ENCODE assay signal across 13 cellular contexts in the genomic region with DNA sequence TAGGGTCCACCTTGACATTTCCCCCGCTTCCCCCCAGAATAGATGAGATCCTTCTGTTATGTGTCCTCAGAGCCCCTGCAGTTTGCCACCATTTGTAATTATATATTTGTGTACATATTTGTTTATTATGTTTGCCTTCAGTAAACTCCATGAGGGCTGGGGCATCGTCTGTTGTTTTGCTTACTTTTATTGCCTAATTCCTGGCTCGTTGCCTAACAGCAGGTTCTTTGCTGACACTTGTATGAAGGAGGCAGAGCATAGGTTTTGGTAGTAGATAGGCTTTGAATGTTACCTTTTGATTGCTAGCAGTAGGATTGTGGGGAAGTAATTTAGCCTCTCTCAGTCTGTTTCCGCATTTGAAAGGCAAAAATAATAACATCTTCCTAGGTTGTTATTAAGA. TPM values are rescaled to one million over a fixed set of nuclear protein-coding genes. Genes with fewer than 3 reads are reported as not detected.
A peak's percentile ranks its signal among the peaks of the same experiment; 100 is the strongest.
DNase-seq lines count a peak whose midpoint lies in the region; ATAC-seq, FAIRE-seq and TF ChIP-seq lines count a peak whose summit lies in the region.
"Had no signal": no experiment of that assay in that cellular context is flagged by ENCODE, and none has a peak within 500 bp of the region (broad histone marks: within the 10 kb centered on the region; RNA-seq: fewer than 3 reads in every experiment).

No MANE protein-coding gene starts in this region.

- DNase-seq in DMS79 (lab: John Stamatoyannopoulos, UW), result peak; percentile 66
- DNase-seq in NCI-H1417 (lab: John Stamatoyannopoulos, UW), result peak in 2 of 3 experiments; percentile 50 to 83
- peak; percentile 17 for DNase-seq in OCI-M1 (lab: John Stamatoyannopoulos, UW)
- peak; percentile 53 for DNase-seq in HepG2 (ENCODE audit: low spot score)
- no peak for DNase-seq in iPS-NIHi7 (ENCODE audit: extremely low spot score)
- DNase-seq in vagina (ENCODE audit: extremely low spot score in 2 of 2), result no peak
- no peak for DNase-seq in NCI-H187 treated with DMSO at 0.1 percent for 48 hours (lab: John Stamatoyannopoulos, UW)
- DNase-seq: activated CD4-positive, alpha-beta T cell treated with anti-CD3 and anti-CD28 coated beads, Interleukin-2, amount 10 ng/mL, durations not matched to agents 24 days and 14 days; stimulated activated CD4-positive, alpha-beta T cell treated with anti-CD3 and anti-CD28 coated beads, Interleukin-4, amount 100 ng/mL, for 4 hours; stimulated activated naive CD8-positive, alpha-beta T cell treated with anti-CD3 and anti-CD28 coated beads, Interleukin-15, amount 100 ng/mL, for 72 hours had no signal

- no peaks in the 10 kb centered on the region for H3K27me3 ChIP-seq in HepG2 (ENCODE audit: control insufficient read depth in 1 of 2, insufficient read depth in 2 of 2, low read length in 2 of 2)
- H3K27me3 ChIP-seq in vagina, result no peaks in the 10 kb centered on the region
- H3K27me3 ChIP-seq: cardiac muscle cell, pancreas had no signal

- 56% methylated on average over 4 of the region's 4 CpGs for WGBS in HepG2 (ENCODE audit: low lambda C conversion rate)

- no peaks in the 10 kb centered on the region for H3K36me3 ChIP-seq in HepG2 (replicated peaks in 1 of 2; ENCODE audit: control insufficient read depth in 1 of 2, insufficient read depth in 2 of 2, low read length in 2 of 2)
- H3K36me3 ChIP-seq in vagina, result no peaks in the 10 kb centered on the region
- H3K36me3 ChIP-seq: cardiac muscle cell, pancreas had no signal

- in situ Hi-C loops in HepG2 (cut with HindIII; ENCODE audit: extremely low pct_ligation_motif_present, low pct_unique_long_range_greater_than_20kb), result no loop called here

- CTCF ChIA-PET in HepG2 (lab: Yijun Ruan, JAX; ENCODE audit: low intra/inter-chr PET ratio, low total read pairs), result no interaction called here

- H3K4me3 ChIP-seq in HepG2 (replicated peaks in 1 of 3; ENCODE audit: insufficient read depth in 1 of 3, low read depth in 2 of 3, low read length in 3 of 3), result no peak overlapping the region
- no peak overlapping the region for H3K4me3 ChIP-seq in vagina
- H3K4me3 ChIP-seq: cardiac muscle cell, pancreas had no signal

- H3K4me1 ChIP-seq in HepG2 (ENCODE audit: insufficient read depth, low read length) (peaks cover 22% of the 10 kb centered on the region), vagina (peaks cover 42% of the 10 kb centered on the region)

- TF ChIP-seq EP300 in HepG2 (IDR thresholded peaks at IDR 0.05; ENCODE audit: low read depth in 2 of 2, low read length in 2 of 2) (no peak), HepG2 (CRISPR knock-in tag; IDR thresholded peaks at IDR 0.05; ENCODE audit: borderline replicate concordance) (no peak)

- TF ChIP-seq CTCF in HepG2 (CRISPR knock-in tag; IDR thresholded peaks at IDR 0.05) (no peak), vagina (IDR thresholded peaks at IDR 0.05) (no peak)

- H3K4me2 ChIP-seq in HepG2 (ENCODE audit: low read depth, low read length), result no peak overlapping the region; the same call in 1 of the 2 replicates

- H3K9ac ChIP-seq in HepG2 (ENCODE audit: insufficient read depth, low read depth, low read length), result no peak overlapping the region

- H4K20me1 ChIP-seq in HepG2 (ENCODE audit: insufficient read depth, low read length), result peaks cover 2% of the 10 kb centered on the region

- POLR2A ChIA-PET in HepG2 (lab: Yijun Ruan, JAX), result interaction anchor here (1.3 kb wide), 1 partner anchor 9 kb away, joined by 3 read pairs; no protein-coding TSS in a partner anchor

- no peak for TF ChIP-seq RAD21 in HepG2 (CRISPR knock-in tag; IDR thresholded peaks at IDR 0.05)

- BruUV-seq in HepG2 (replicated peaks; lab: Mats Ljungman, UMichigan), result no TSS peak

- ATAC-seq in HepG2 (peak; percentile 80), HG02885 (IDR thresholded peaks at IDR 0.05; ENCODE audit: poor library complexity, unreplicated experiment) (no peak)
- ATAC-seq: stimulated activated naive CD8-positive, alpha-beta T cell treated with anti-CD3 and anti-CD28 coated beads, Interleukin-15, amount 100 ng/mL, for 72 hours had no signal

- FAIRE-seq in HepG2 (lab: Jason Lieb, UNC), result no peak

- no peaks in the 10 kb centered on the region for H3K9me3 ChIP-seq in HepG2 (ENCODE audit: low read length)
- no peaks in the 10 kb centered on the region for H3K9me3 ChIP-seq in vagina
- H3K9me3 ChIP-seq: pancreas had no signal

- H3K79me2 ChIP-seq in HepG2 (ENCODE audit: insufficient read depth, low read length), result peaks cover 66% of the 10 kb centered on the region

- H2AFZ ChIP-seq in HepG2 (ENCODE audit: low read length), result no peak overlapping the region

- H3K27ac ChIP-seq in HepG2 (ENCODE audit: extremely low read length, insufficient read depth, low read length), result no peak overlapping the region
- H3K27ac ChIP-seq in vagina, result no peak overlapping the region
- H3K27ac ChIP-seq: cardiac muscle cell, pancreas had no signal

- intact Hi-C loops in HepG2 (cut with micrococcal nuclease; ENCODE audit: unreplicated experiment) (loop anchor here (1.0 kb wide), 1 partner anchor 9 kb away; no protein-coding TSS in a partner anchor), vagina (cut with DNase I) (no loop called here)

- TF ChIP-seq POLR2A in HepG2 (IDR thresholded peaks at IDR 0.05; ENCODE audit: insufficient read depth in 1 of 2, low read depth in 2 of 2, low read length in 2 of 2) (no peak), vagina (IDR thresholded peaks at IDR 0.05) (no peak)

TF ChIP-seq in HepG2, 621 proteins besides CTCF, POLR2A, EP300 and RAD21 (continues in another document):
- TF ChIP-seq, protein P1, sequence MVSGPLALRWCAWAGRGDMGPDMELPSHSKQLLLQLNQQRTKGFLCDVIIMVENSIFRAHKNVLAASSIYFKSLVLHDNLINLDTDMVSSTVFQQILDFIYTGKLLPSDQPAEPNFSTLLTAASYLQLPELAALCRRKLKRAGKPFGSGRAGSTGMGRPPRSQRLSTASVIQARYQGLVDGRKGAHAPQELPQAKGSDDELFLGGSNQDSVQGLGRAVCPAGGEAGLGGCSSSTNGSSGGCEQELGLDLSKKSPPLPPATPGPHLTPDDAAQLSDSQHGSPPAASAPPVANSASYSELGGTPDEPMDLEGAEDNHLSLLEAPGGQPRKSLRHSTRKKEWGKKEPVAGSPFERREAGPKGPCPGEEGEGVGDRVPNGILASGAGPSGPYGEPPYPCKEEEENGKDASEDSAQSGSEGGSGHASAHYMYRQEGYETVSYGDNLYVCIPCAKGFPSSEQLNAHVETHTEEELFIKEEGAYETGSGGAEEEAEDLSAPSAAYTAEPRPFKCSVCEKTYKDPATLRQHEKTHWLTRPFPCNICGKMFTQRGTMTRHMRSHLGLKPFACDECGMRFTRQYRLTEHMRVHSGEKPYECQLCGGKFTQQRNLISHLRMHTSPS (CRISPR knock-in tag; IDR thresholded peaks at IDR 0.05; ENCODE audit: low read depth), result no peak
- TF ChIP-seq, protein P2, sequence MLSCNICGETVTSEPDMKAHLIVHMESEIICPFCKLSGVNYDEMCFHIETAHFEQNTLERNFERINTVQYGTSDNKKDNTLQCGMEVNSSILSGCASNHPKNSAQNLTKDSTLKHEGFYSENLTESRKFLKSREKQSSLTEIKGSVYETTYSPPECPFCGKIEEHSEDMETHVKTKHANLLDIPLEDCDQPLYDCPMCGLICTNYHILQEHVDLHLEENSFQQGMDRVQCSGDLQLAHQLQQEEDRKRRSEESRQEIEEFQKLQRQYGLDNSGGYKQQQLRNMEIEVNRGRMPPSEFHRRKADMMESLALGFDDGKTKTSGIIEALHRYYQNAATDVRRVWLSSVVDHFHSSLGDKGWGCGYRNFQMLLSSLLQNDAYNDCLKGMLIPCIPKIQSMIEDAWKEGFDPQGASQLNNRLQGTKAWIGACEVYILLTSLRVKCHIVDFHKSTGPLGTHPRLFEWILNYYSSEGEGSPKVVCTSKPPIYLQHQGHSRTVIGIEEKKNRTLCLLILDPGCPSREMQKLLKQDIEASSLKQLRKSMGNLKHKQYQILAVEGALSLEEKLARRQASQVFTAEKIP (CRISPR knock-in tag; IDR thresholded peaks at IDR 0.05; ENCODE audit: borderline replicate concordance), result no peak
- TF ChIP-seq ETV6 (CRISPR knock-in tag; conservative IDR thresholded peaks at IDR 0.05) (no peak), ZNF382 (CRISPR knock-in tag; IDR thresholded peaks at IDR 0.05; ENCODE audit: borderline replicate concordance) (no peak)

RNA-seq across cellular contexts. Expression of a gene that starts 9.9 kb away (rescaled TPM):
- 33.6 and 40.1 TPM in 2 replicates for total RNA-seq in HepG2 (2016; rRNA removed; fragmentation: Illumina TruSeq; extraction: Trizol)
- 66.8 and 68.7 TPM in 2 replicates for total RNA-seq in HepG2 (2016; cell fraction: cytosol; rRNA removed; fragmentation: Illumina TruSeq; extraction: Trizol; ENCODE audit: low read depth)
- total RNA-seq in HepG2 (2016; cell fraction: insoluble cytoplasmic fraction; rRNA removed; fragmentation: Illumina TruSeq; extraction: Trizol), result 37.5 and 40.8 TPM in 2 replicates
- 38.1 and 58.6 TPM in 2 replicates for total RNA-seq in HepG2 (2016; cell fraction: membrane; rRNA removed; fragmentation: Illumina TruSeq; extraction: Trizol)
- 50.7 and 54.4 TPM in 2 replicates for total RNA-seq in HepG2 (2016; cell fraction: nucleus; rRNA removed; fragmentation: Illumina TruSeq; extraction: Trizol)
- polyA plus RNA-seq in HepG2 (2011; rRNA removed), result 12.9 and 15.4 TPM in 2 replicates
- polyA plus RNA-seq in HepG2 (2011; cell fraction: cytosol; rRNA removed), result 6.9 and 9.0 TPM in 2 replicates
- polyA plus RNA-seq in HepG2 (2011; cell fraction: nucleus; rRNA removed), result 35.9 and 37.8 TPM in 2 replicates
- polyA plus RNA-seq in HepG2 (2012), result 16.6 and 19.8 TPM in 2 replicates
- polyA plus RNA-seq in HepG2 (2016; cell fraction: cytosol; fragmentation: Illumina TruSeq; extraction: Trizol; ENCODE audit: low read depth), result 1.1 TPM in 2 replicates
- 25.1 and 26.7 TPM in 2 replicates for polyA plus RNA-seq in HepG2 (2016; cell fraction: insoluble cytoplasmic fraction; fragmentation: Illumina TruSeq; extraction: Trizol; ENCODE audit: low read depth)
- 3.2 and 4.4 TPM in 2 replicates for polyA plus RNA-seq in HepG2 (2016; cell fraction: membrane; fragmentation: Illumina TruSeq; extraction: Trizol; ENCODE audit: low read depth)
- 51.7 and 52.1 TPM in 2 replicates for polyA plus RNA-seq in HepG2 (2016; cell fraction: nucleus; fragmentation: Illumina TruSeq; extraction: Trizol; ENCODE audit: insufficient read depth, low read depth)
- polyA minus RNA-seq in HepG2 (2011; rRNA and poly(A)+ RNA removed; ENCODE audit: low replicate concordance), result 16.6 and 30.1 TPM in 2 replicates
- 16.9 and 18.6 TPM in 2 replicates for polyA minus RNA-seq in HepG2 (2011; cell fraction: cytosol; rRNA and poly(A)+ RNA removed)
- 94.5 and 105 TPM in 2 replicates for polyA minus RNA-seq in HepG2 (2011; cell fraction: nucleus; rRNA and poly(A)+ RNA removed)
- 56.7 TPM for total RNA-seq in vagina

Comparison
In these comparisons a context has a peak if more than half of its experiments do, and no peak if none do; other contexts are left out.
1. DNase-seq: peak in DMS79 (single experiment), NCI-H1417 (2 of 3), OCI-M1 (single experiment) and HepG2 (single experiment); none in iPS-NIHi7 (single experiment), vagina (0 of 2) and NCI-H187 treated with DMSO at 0.1 percent for 48 hours (single experiment).